Comparison of ENCODE assay signal across 8 cellular contexts in genomic region chr5:83076742-83077661, GRCh38. TPM values are rescaled to one million over a fixed set of nuclear protein-coding genes. Genes with fewer than 3 reads are reported as not detected.
A peak's percentile ranks its signal among the peaks of the same experiment; 100 is the strongest.
DNase-seq lines count a peak whose midpoint lies in the region; TF ChIP-seq lines count a peak whose summit lies in the region.

Gene TMEM167A (minus strand): TSS chr5:83077394. CDS start chr5:83077323, 71 bp downstream.
Gene XRCC4 (plus strand): TSS chr5:83077547. CDS start chr5:83104920, 27,373 bp downstream.

- DNase-seq in CMK (ENCODE audit: low read depth) (peak; percentile 84), GM20000 (ENCODE audit: low spot score) (peak; percentile 89), HT-29 (ENCODE audit: low spot score) (peak; percentile 97), NOMO-1 (lab: John Stamatoyannopoulos, UW; ENCODE audit: unreplicated experiment in 2 of 2) (peak; percentile 98 to 99), lung microvascular endothelial cell (ENCODE audit: low read depth in 2 of 2) (peak; percentile 98 to 99)
- DNase-seq in effector CD8-positive, alpha-beta T cell (lab: John Stamatoyannopoulos, UW) = peak; percentile 89
- peak; percentile 82 to 93 (median 82) for DNase-seq in stimulated activated CD4-positive, alpha-beta T cell treated with anti-CD3 and anti-CD28 coated beads, TNF-alpha, amount 100 ng/mL, for 48 hours (ENCODE audit: low read depth in 3 of 3)

- POLR2A ChIA-PET in activated CD8-positive, alpha-beta memory T cell treated with anti-CD3 and anti-CD28 coated beads for 36 hours (lab: Charles Lee) = interaction anchor here (0.6 kb wide), 1 partner anchor 90 kb away, joined by 3 read pairs; no protein-coding TSS in a partner anchor

- CTCF ChIA-PET in activated CD8-positive, alpha-beta memory T cell treated with anti-CD3 and anti-CD28 coated beads for 36 hours (lab: Charles Lee) = no interaction called here

- no peak for TF ChIP-seq CTCF in GM20000 (IDR thresholded peaks at IDR 0.05; ENCODE audit: extremely low read depth, missing control alignments)

RNA-seq across cellular contexts. Expression of gene TMEM167A, which starts in this region (rescaled TPM):
- 17.1 and 19.4 TPM in 2 replicates for total RNA-seq in HT-29 (2014; rRNA removed; shearing (Covaris generic))
- total RNA-seq in activated CD8-positive, alpha-beta memory T cell treated with anti-CD3 and anti-CD28 coated beads for 36 hours = 10 to 100 TPM; 93.2 to 98.5 TPM
- total RNA-seq in lung microvascular endothelial cell = 36.6 and 43.3 TPM in 2 replicates

RNA-seq across cellular contexts. Expression of gene XRCC4, which starts in this region (rescaled TPM):
- total RNA-seq in HT-29 (2014; rRNA removed; shearing (Covaris generic)) = 4.2 and 4.4 TPM in 2 replicates
- 10 to 100 TPM in 1 of 2 experiments, 1 to 10 TPM in 1; 9.9 to 10.8 TPM for total RNA-seq in activated CD8-positive, alpha-beta memory T cell treated with anti-CD3 and anti-CD28 coated beads for 36 hours
- total RNA-seq in lung microvascular endothelial cell = 2.0 and 3.5 TPM in 2 replicates

Comparison
In these comparisons a context has a peak if more than half of its experiments do, and no peak if none do; other contexts are left out.
1. Peak in every context shown above with its lines: DNase-seq.